In genomic region chr9:129609486-129610192, GRCh38 we compare ENCODE assay signal across 8 cellular contexts. TPM values are rescaled to one million over a fixed set of nuclear protein-coding genes. Genes with fewer than 3 reads are reported as not detected.
DNase-seq lines count a peak whose midpoint lies in the region; TF ChIP-seq lines count a peak whose summit lies in the region.

No MANE protein-coding gene starts in this region.

- H3K4me3 Mint-ChIP-seq in glutamatergic neuron (ENCODE audit: unreplicated experiment), result peak overlapping the region; percentile 82

- H3K27me3 Mint-ChIP-seq in glutamatergic neuron (ENCODE audit: unreplicated experiment), result peaks cover 22% of the 10 kb centered on the region

- H3K4me3 ChIP-seq in AG10803 (ENCODE audit: low read length), result peak overlapping the region; percentile 61
- H3K4me3 ChIP-seq in retinal pigment epithelial cell (ENCODE audit: low read length), result peak overlapping the region; percentile 28

- DNase-seq in AG10803 (ENCODE audit: low read depth), result peak; percentile 71
- DNase-seq in NAMALWA (ENCODE audit: low spot score), result peak; percentile 35
- peak; percentile 78 for DNase-seq in activated gamma-delta T cell treated with Interleukin-2 at 50 U/mL for 16 hours
- peak; percentile 55 for DNase-seq in glutamatergic neuron
- no peak for DNase-seq in retinal pigment epithelial cell (ENCODE audit: low read depth)
- DNase-seq in putamen (ENCODE audit: low spot score), result no peak
- DNase-seq in dedifferentiated amniotic fluid mesenchymal stem cell (ENCODE audit: extremely low spot score), result no peak
- no peak for DNase-seq in NCI-H2227 (lab: John Stamatoyannopoulos, UW; ENCODE audit: unreplicated experiment)

- peaks cover 23% of the 10 kb centered on the region for H3K4me1 Mint-ChIP-seq in glutamatergic neuron (ENCODE audit: low read depth, unreplicated experiment)

- H3K27ac Mint-ChIP-seq in glutamatergic neuron (ENCODE audit: unreplicated experiment), result peak overlapping the region; percentile 96

- no peak for TF ChIP-seq CTCF in AG10803 (conservative IDR thresholded peaks at IDR 0.05; ENCODE audit: low read length)
- TF ChIP-seq CTCF in glutamatergic neuron (IDR thresholded peaks at IDR 0.05; ENCODE audit: partially characterized antibody, unreplicated experiment), result no peak
- TF ChIP-seq CTCF in retinal pigment epithelial cell (conservative IDR thresholded peaks at IDR 0.05; ENCODE audit: low read depth, low read length), result no peak

- no peaks in the 10 kb centered on the region for H3K36me3 Mint-ChIP-seq in glutamatergic neuron (ENCODE audit: unreplicated experiment)

- peaks cover 10% of the 10 kb centered on the region for H3K9me3 Mint-ChIP-seq in glutamatergic neuron (ENCODE audit: unreplicated experiment)

RNA-seq across cellular contexts. Expression of gene C9orf50, which starts 11.3 kb away (rescaled TPM):
- total RNA-seq in glutamatergic neuron (ENCODE audit: unreplicated experiment), result 0.56 TPM

RNA-seq across cellular contexts. Expression of gene NTMT1, which starts 16.3 kb away (rescaled TPM):
- 62.6 TPM for total RNA-seq in glutamatergic neuron (ENCODE audit: unreplicated experiment)

RNA-seq across cellular contexts. Expression of gene ASB6, which starts 32.3 kb away (rescaled TPM):
- total RNA-seq in glutamatergic neuron (ENCODE audit: unreplicated experiment), result 25.4 TPM

RNA-seq across cellular contexts. Expression of gene PRRX2, which starts 55.8 kb away (rescaled TPM):
- 2.3 TPM for total RNA-seq in glutamatergic neuron (ENCODE audit: unreplicated experiment)

Comparison
In these comparisons a context has a peak if more than half of its experiments do, and no peak if none do; other contexts are left out.
1. DNase-seq: peak in AG10803 (single experiment), NAMALWA (single experiment), activated gamma-delta T cell treated with Interleukin-2 at 50 U/mL for 16 hours (single experiment) and glutamatergic neuron (single experiment); none in retinal pigment epithelial cell (single experiment), putamen (single experiment), dedifferentiated amniotic fluid mesenchymal stem cell (single experiment) and NCI-H2227 (single experiment).